In genomic region chr4:122921971-122922876, GRCh38 we compare ENCODE assay signal across 1 cellular context.
TF ChIP-seq lines count a peak whose summit lies in the region.

A gene with protein sequence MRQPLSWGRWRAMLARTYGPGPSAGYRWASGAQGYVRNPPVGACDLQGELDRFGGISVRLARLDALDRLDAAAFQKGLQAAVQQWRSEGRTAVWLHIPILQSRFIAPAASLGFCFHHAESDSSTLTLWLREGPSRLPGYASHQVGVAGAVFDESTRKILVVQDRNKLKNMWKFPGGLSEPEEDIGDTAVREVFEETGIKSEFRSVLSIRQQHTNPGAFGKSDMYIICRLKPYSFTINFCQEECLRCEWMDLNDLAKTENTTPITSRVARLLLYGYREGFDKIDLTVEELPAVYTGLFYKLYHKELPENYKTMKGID (minus strand): TSS chr4:122922597. CDS start chr4:122922572, 25 bp downstream.

TF ChIP-seq in HepG2, 621 proteins besides CTCF, POLR2A, EP300 and RAD21 (continued from another document and continues in another):
- TF ChIP-seq ZBTB43 (CRISPR knock-in tag; conservative IDR thresholded peaks at IDR 0.05) (no peak), ZNF34 (CRISPR knock-in tag; IDR thresholded peaks at IDR 0.05; ENCODE audit: borderline replicate concordance) (0 out of 2 replicates have a peak, but pooled peaks have one; percentile 57), CERS6 (CRISPR knock-in tag; IDR thresholded peaks at IDR 0.05) (0 out of 2 replicates have a peak, but pooled peaks have one; percentile 31), SP140L (CRISPR knock-in tag; IDR thresholded peaks at IDR 0.05; ENCODE audit: borderline replicate concordance) (no peak), THRA (CRISPR knock-in tag; IDR thresholded peaks at IDR 0.05; ENCODE audit: borderline replicate concordance) (0 out of 2 replicates have a peak, but pooled peaks have one; percentile 12), HIC2 (CRISPR knock-in tag; IDR thresholded peaks at IDR 0.05; ENCODE audit: low read depth) (peak; percentile 19; the same call in 1 of the 2 replicates), TCF12 (IDR thresholded peaks at IDR 0.05) (no peak), TCF12 (CRISPR knock-in tag; IDR thresholded peaks at IDR 0.05) (no peak), MYC (CRISPR knock-in tag; IDR thresholded peaks at IDR 0.05; ENCODE audit: borderline replicate concordance) (peak; percentile 16; the same call in 1 of the 2 replicates), ARID3A (IDR thresholded peaks at IDR 0.05; ENCODE audit: low read depth, low read length) (no peak), ZBTB3 (CRISPR knock-in tag; IDR thresholded peaks at IDR 0.05; ENCODE audit: borderline replicate concordance, low read depth) (0 out of 2 replicates have a peak, but pooled peaks have one; percentile 37), GTF2F1 (IDR thresholded peaks at IDR 0.05; ENCODE audit: low read length) (no peak), SNAI1 (CRISPR knock-in tag; IDR thresholded peaks at IDR 0.05; ENCODE audit: borderline replicate concordance) (no peak), TP53 (CRISPR knock-in tag; conservative IDR thresholded peaks at IDR 0.05) (no peak), ZNF605 (CRISPR knock-in tag; IDR thresholded peaks at IDR 0.05) (peak; percentile 79), HDAC2 (CRISPR knock-in tag; IDR thresholded peaks at IDR 0.05) (no peak), ZNF124 (CRISPR knock-in tag; IDR thresholded peaks at IDR 0.05) (no peak), ZNF720 (CRISPR knock-in tag; IDR thresholded peaks at IDR 0.05) (no peak), ERF (CRISPR knock-in tag; IDR thresholded peaks at IDR 0.05) (no peak), ZNF800 (CRISPR knock-in tag; IDR thresholded peaks at IDR 0.05) (no peak; the same call in 1 of the 2 replicates), MNT (IDR thresholded peaks at IDR 0.05) (no peak), ZNF232 (CRISPR knock-in tag; IDR thresholded peaks at IDR 0.05; ENCODE audit: borderline replicate concordance) (no peak), ZNF24 (IDR thresholded peaks at IDR 0.05) (no peak), ZNF615 (CRISPR knock-in tag; IDR thresholded peaks at IDR 0.05; ENCODE audit: borderline replicate concordance) (no peak), BRD4 (CRISPR knock-in tag; IDR thresholded peaks at IDR 0.05) (peak; percentile 76; the same call in 1 of the 2 replicates), GTF3A (CRISPR knock-in tag; conservative IDR thresholded peaks at IDR 0.05) (no peak; the same call in 1 of the 2 replicates), ZNF430 (CRISPR knock-in tag; IDR thresholded peaks at IDR 0.05) (peak; percentile 56; the same call in 1 of the 2 replicates), HCFC1 (IDR thresholded peaks at IDR 0.05; ENCODE audit: low read depth, low read length) (no peak), SNRNP70 (IDR thresholded peaks at IDR 0.05; ENCODE audit: low read depth, low read length) (no peak), WIZ (CRISPR knock-in tag; IDR thresholded peaks at IDR 0.05) (peak; percentile 23; the same call in 1 of the 2 replicates), FOXJ3 (CRISPR knock-in tag; IDR thresholded peaks at IDR 0.05; ENCODE audit: borderline replicate concordance) (no peak), ZNF441 (CRISPR knock-in tag; IDR thresholded peaks at IDR 0.05; ENCODE audit: borderline replicate concordance) (no peak), ZNF776 (CRISPR knock-in tag; IDR thresholded peaks at IDR 0.05) (no peak), NR2F6 (IDR thresholded peaks at IDR 0.05) (no peak), NR2F6 (CRISPR knock-in tag; IDR thresholded peaks at IDR 0.05) (peak; percentile 34; the same call in 1 of the 2 replicates), ZNF225 (CRISPR knock-in tag; IDR thresholded peaks at IDR 0.05) (0 out of 2 replicates have a peak, but pooled peaks have one; percentile 68), ZNF577 (CRISPR knock-in tag; IDR thresholded peaks at IDR 0.05; ENCODE audit: borderline replicate concordance, low read depth) (no peak), ZNF512 (CRISPR knock-in tag; IDR thresholded peaks at IDR 0.05) (no peak), MEIS1 (CRISPR knock-in tag; IDR thresholded peaks at IDR 0.05; ENCODE audit: borderline replicate concordance) (no peak), ZIK1 (CRISPR knock-in tag; IDR thresholded peaks at IDR 0.05; ENCODE audit: borderline replicate concordance, low read depth) (no peak), MAZ (IDR thresholded peaks at IDR 0.05; ENCODE audit: borderline replicate concordance, low read depth, low read length) (no peak), MAZ (CRISPR knock-in tag; IDR thresholded peaks at IDR 0.05; ENCODE audit: low read depth) (peak; percentile 69)
- TF ChIP-seq, protein P1, sequence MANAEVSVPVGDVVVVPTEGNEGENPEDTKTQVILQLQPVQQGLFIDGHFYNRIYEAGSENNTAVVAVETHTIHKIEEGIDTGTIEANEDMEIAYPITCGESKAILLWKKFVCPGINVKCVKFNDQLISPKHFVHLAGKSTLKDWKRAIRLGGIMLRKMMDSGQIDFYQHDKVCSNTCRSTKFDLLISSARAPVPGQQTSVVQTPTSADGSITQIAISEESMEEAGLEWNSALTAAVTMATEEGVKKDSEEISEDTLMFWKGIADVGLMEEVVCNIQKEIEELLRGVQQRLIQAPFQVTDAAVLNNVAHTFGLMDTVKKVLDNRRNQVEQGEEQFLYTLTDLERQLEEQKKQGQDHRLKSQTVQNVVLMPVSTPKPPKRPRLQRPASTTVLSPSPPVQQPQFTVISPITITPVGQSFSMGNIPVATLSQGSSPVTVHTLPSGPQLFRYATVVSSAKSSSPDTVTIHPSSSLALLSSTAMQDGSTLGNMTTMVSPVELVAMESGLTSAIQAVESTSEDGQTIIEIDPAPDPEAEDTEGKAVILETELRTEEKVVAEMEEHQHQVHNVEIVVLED (CRISPR knock-in tag; IDR thresholded peaks at IDR 0.05; ENCODE audit: borderline replicate concordance): no peak; the same call in 1 of the 2 replicates
- TF ChIP-seq, protein P2, sequence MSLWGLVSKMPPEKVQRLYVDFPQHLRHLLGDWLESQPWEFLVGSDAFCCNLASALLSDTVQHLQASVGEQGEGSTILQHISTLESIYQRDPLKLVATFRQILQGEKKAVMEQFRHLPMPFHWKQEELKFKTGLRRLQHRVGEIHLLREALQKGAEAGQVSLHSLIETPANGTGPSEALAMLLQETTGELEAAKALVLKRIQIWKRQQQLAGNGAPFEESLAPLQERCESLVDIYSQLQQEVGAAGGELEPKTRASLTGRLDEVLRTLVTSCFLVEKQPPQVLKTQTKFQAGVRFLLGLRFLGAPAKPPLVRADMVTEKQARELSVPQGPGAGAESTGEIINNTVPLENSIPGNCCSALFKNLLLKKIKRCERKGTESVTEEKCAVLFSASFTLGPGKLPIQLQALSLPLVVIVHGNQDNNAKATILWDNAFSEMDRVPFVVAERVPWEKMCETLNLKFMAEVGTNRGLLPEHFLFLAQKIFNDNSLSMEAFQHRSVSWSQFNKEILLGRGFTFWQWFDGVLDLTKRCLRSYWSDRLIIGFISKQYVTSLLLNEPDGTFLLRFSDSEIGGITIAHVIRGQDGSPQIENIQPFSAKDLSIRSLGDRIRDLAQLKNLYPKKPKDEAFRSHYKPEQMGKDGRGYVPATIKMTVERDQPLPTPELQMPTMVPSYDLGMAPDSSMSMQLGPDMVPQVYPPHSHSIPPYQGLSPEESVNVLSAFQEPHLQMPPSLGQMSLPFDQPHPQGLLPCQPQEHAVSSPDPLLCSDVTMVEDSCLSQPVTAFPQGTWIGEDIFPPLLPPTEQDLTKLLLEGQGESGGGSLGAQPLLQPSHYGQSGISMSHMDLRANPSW (CRISPR knock-in tag; IDR thresholded peaks at IDR 0.05; ENCODE audit: borderline replicate concordance): no peak
